In the genomic region with DNA sequence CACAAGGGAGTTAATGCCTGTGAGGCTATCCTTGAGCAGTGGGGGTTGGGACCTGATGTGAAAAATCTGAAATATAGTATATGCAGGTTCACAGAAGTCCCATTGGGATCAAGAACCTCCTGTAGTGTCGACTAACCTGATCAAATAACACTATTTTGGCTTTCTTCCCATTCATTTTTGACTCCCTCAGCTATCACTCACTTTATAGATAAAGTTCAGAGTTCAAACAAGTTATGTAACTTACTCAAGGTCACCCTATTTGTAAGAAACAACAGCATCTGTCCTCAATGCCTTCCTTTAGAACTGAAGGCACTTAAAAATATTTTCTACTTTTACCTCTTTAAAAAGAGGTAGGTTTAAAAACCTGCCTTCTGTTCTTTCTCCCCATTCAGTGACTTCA, we compare ENCODE assay signal across 9 cellular contexts.
"Had no signal": no experiment of that assay in that cellular context is flagged by ENCODE, and none has a peak within 500 bp of the region (broad histone marks: within the 10 kb centered on the region; RNA-seq: fewer than 3 reads in every experiment).

No MANE protein-coding gene starts in this region.

- H3K27ac ChIP-seq: GM23248, HL-60 had no signal

- H2AFZ ChIP-seq: GM23248 had no signal

- H3K27me3 Mint-ChIP-seq: IgD-negative memory B cell had no signal

- H3K4me3 Mint-ChIP-seq: HFFc6, IgD-negative memory B cell had no signal

- FAIRE-seq: HepG2 had no signal

- H3K9ac ChIP-seq: GM23248 had no signal

- DNase-seq: GM23248, H7, HFFc6, KBM-7 had no signal

- H3K4me1 Mint-ChIP-seq: IgD-negative memory B cell had no signal

- ATAC-seq: HCT116, HepG2 had no signal

- H3K36me3 ChIP-seq: HAP-1 had no signal

- H3K36me3 Mint-ChIP-seq: IgD-negative memory B cell had no signal

- H3K9me3 ChIP-seq: HAP-1 had no signal

- H3K4me1 ChIP-seq: HAP-1 had no signal

- H3K4me3 ChIP-seq: GM23248, HAP-1 had no signal

- H3K27ac Mint-ChIP-seq: HFFc6, IgD-negative memory B cell had no signal

- H3K9me3 Mint-ChIP-seq: IgD-negative memory B cell had no signal
